2 cellular contexts compared by ENCODE assay signal in the genomic region with DNA sequence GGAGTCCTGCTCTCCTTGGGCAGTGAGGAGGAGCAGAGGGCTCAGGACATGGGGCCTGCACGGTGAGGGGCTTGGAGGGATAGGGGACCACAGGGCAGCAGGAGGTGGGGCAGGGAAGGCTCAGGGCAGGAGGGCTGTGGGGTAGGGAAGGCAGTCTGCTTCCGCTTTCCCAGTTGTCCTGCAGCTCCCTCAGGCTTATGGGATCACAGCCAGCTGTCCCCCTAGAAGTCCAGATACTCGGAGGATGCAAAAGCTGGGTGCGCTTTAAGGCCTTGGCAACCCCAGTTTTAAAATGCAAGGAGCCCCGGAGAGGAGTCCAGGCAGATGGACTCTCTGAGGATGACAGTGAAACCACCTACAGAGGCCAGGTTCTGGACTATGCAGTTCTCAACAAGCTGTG.
TF ChIP-seq lines count a peak whose summit lies in the region.

No MANE protein-coding gene starts in this region.

TF ChIP-seq in HCT116, 20 proteins besides CTCF, POLR2A, EP300 and RAD21:
- TF ChIP-seq POLR2AphosphoS5 (IDR thresholded peaks at IDR 0.05; ENCODE audit: low read depth, low read length) (no peak), ZFX (IDR thresholded peaks at IDR 0.05) (no peak), EZH2 (IDR thresholded peaks at IDR 0.05) (no peak)

TF ChIP-seq in H1, 55 proteins besides CTCF, POLR2A, EP300 and RAD21:
- TF ChIP-seq BRCA1 (IDR thresholded peaks at IDR 0.05; ENCODE audit: low read depth, low read length): no peak
- TF ChIP-seq EGR1 (IDR thresholded peaks at IDR 0.05; ENCODE audit: borderline replicate concordance, low read depth, low read length): no peak
- no peak for TF ChIP-seq JUND (IDR thresholded peaks at IDR 0.05; ENCODE audit: low read length)
- TF ChIP-seq CTBP2 (IDR thresholded peaks at IDR 0.05; ENCODE audit: borderline replicate concordance, insufficient read depth, insufficient read length, low read length): no peak
- TF ChIP-seq USF2 (IDR thresholded peaks at IDR 0.05; ENCODE audit: low read length): no peak
- TF ChIP-seq CHD1 (IDR thresholded peaks at IDR 0.05; ENCODE audit: low read depth, low read length): no peak
- TF ChIP-seq KDM1A (IDR thresholded peaks at IDR 0.05; ENCODE audit: borderline replicate concordance, low read length): no peak
- no peak for TF ChIP-seq POLR2AphosphoS5 (IDR thresholded peaks at IDR 0.05; ENCODE audit: low read depth, low read length)
- no peak for TF ChIP-seq RFX5 (IDR thresholded peaks at IDR 0.05; ENCODE audit: borderline replicate concordance, low read depth, low read length)
- TF ChIP-seq KDM5A (IDR thresholded peaks at IDR 0.05; ENCODE audit: low read length): no peak
- no peak for TF ChIP-seq BACH1 (IDR thresholded peaks at IDR 0.05; ENCODE audit: low read length)
- no peak for TF ChIP-seq ASH2L (IDR thresholded peaks at IDR 0.05; ENCODE audit: low read length)
